Comparison of ENCODE assay signal across 21 cellular contexts in the genomic region with DNA sequence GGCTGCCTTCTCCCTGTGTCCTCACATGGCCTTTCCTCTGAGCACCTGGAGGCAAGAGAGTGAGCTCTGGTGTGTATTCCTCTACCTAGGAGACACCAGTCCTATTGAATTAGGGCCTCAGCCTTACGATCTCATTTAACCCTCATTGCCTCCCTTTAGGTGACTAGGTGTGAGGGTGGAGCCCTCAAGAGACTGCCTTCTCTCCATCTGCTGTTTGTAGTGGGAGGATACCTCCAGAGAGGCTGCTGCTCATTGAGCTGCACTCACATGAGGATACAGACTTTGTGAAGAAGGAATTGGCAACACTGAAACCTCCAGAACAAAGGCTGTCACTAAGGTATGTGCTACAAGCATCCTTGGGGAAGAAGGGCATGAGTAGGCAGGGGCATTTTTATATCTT. TPM values are rescaled to one million over a fixed set of nuclear protein-coding genes. Genes with fewer than 3 reads are reported as not detected.
DNase-seq lines count a peak whose midpoint lies in the region; ATAC-seq and TF ChIP-seq lines count a peak whose summit lies in the region.
"Had no signal": no experiment of that assay in that cellular context is flagged by ENCODE, and none has a peak within 500 bp of the region (broad histone marks: within the 10 kb centered on the region; RNA-seq: fewer than 3 reads in every experiment).

A gene with protein sequence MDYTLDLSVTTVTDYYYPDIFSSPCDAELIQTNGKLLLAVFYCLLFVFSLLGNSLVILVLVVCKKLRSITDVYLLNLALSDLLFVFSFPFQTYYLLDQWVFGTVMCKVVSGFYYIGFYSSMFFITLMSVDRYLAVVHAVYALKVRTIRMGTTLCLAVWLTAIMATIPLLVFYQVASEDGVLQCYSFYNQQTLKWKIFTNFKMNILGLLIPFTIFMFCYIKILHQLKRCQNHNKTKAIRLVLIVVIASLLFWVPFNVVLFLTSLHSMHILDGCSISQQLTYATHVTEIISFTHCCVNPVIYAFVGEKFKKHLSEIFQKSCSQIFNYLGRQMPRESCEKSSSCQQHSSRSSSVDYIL (plus strand): TSS at position 217 of the 400 bp plus-strand sequence. CDS start 2,623 bp downstream, outside the sequence.

- TF ChIP-seq CTCF in GM13977 (IDR thresholded peaks at IDR 0.05; ENCODE audit: extremely low read depth, insufficient read depth, missing control alignments) (peak; percentile 5), MCF 10A (IDR thresholded peaks at IDR 0.05; ENCODE audit: unreplicated experiment) (no peak)

- peak within 1 kb of the TSS; percentile 33 for H3K4me3 Mint-ChIP-seq in T-helper 17 cell
- no peak within 1 kb of the TSS for H3K4me3 Mint-ChIP-seq in memory B cell
- H3K4me3 Mint-ChIP-seq in MCF 10A (ENCODE audit: unreplicated experiment), result no peak within 1 kb of the TSS
- H3K4me3 Mint-ChIP-seq: stimulated activated naive B cell treated with anti-CD40 and anti-IgM and Interleukin-4, amounts not matched to agents 10 μg/mL and 1 μg/mL and 100 μg/mL, for 72 hours had no signal

- H3K4me1 Mint-ChIP-seq in T-helper 17 cell (peaks cover 15% of the 10 kb centered on the region), memory B cell (no peaks in the 10 kb centered on the region), MCF 10A (ENCODE audit: insufficient read depth, unreplicated experiment) (no peaks in the 10 kb centered on the region)

- CTCF ChIA-PET in MCF 10A (lab: Yijun Ruan, JAX), result interaction anchor here (0.7 kb wide), 1 partner anchor 41 kb away, joined by 3 read pairs; no protein-coding TSS in a partner anchor

- H3K36me3 Mint-ChIP-seq in T-helper 17 cell (ENCODE audit: low read depth), result peaks cover 5% of the 10 kb centered on the region
- H3K36me3 Mint-ChIP-seq in memory B cell, result no peaks in the 10 kb centered on the region
- no peaks in the 10 kb centered on the region for H3K36me3 Mint-ChIP-seq in MCF 10A (ENCODE audit: insufficient read depth, unreplicated experiment)
- H3K36me3 Mint-ChIP-seq: stimulated activated naive B cell treated with anti-CD40 and anti-IgM and Interleukin-4, amounts not matched to agents 10 μg/mL and 1 μg/mL and 100 μg/mL, for 72 hours had no signal

- in situ Hi-C loops in GM13977 (cut with MboI; ENCODE audit: low pct_unique_long_range_greater_than_20kb, low sequenced_read_pairs, unreplicated experiment), result no loop called here

- peak; percentile 35 to 44 for ATAC-seq in activated CD4-positive, CD25-positive, alpha-beta regulatory T cell treated with anti-CD3 and anti-CD28 coated beads, Interleukin-2, amount 50 U/mL, for 24 hours
- ATAC-seq in T-helper 17 cell (no peak), memory B cell (ENCODE audit: low read depth) (no peak), HG03108 (IDR thresholded peaks at IDR 0.05; ENCODE audit: unreplicated experiment) (no peak)
- ATAC-seq: gastroesophageal sphincter; K562; lower lobe of right lung; naive thymus-derived CD8-positive, alpha-beta T cell; Panc1; SK-N-SH treated with all-trans-retinoic acid at 6 μM for 48 hours; stimulated activated naive B cell treated with anti-CD40 and anti-IgM and Interleukin-4, amounts not matched to agents 10 μg/mL and 1 μg/mL and 100 μg/mL, for 72 hours had no signal

- H3K27ac Mint-ChIP-seq in T-helper 17 cell (peak within 1 kb of the TSS; percentile 90), memory B cell (peak within 1 kb of the TSS; percentile 65), MCF 10A (ENCODE audit: low read depth, unreplicated experiment) (no peak within 1 kb of the TSS)

- DNase-seq in activated CD4-positive, CD25-positive, alpha-beta regulatory T cell treated with anti-CD3 and anti-CD28 coated beads, Interleukin-2, amount 50 U/mL, for 72 hours, result no peak
- no peak for DNase-seq in GM13977 (ENCODE audit: low spot score)
- no peak for DNase-seq in T-helper 17 cell
- DNase-seq in memory B cell (ENCODE audit: low spot score in 2 of 2), result no peak
- DNase-seq in MCF 10A (ENCODE audit: unreplicated experiment), result no peak
- DNase-seq in hypothalamus (lab: John Stamatoyannopoulos, UW), result no peak
- DNase-seq: activated CD4-positive, CD25-positive, alpha-beta regulatory T cell; Caco-2; lower lobe of right lung; naive thymus-derived CD8-positive, alpha-beta T cell; NCI-H446 treated with DMSO at 0.1 percent for 48 hours; stimulated activated naive B cell treated with anti-CD40 and anti-IgM and Interleukin-4, amounts not matched to agents 10 μg/mL and 1 μg/mL and 100 μg/mL, for 72 hours had no signal

- H3K9me3 Mint-ChIP-seq in memory B cell (no peaks in the 10 kb centered on the region), MCF 10A (ENCODE audit: unreplicated experiment) (no peaks in the 10 kb centered on the region)
- H3K9me3 Mint-ChIP-seq: naive thymus-derived CD8-positive, alpha-beta T cell; stimulated activated naive B cell treated with anti-CD40 and anti-IgM and Interleukin-4, amounts not matched to agents 10 μg/mL and 1 μg/mL and 100 μg/mL, for 72 hours had no signal

- no peaks in the 10 kb centered on the region for H3K9me3 ChIP-seq in T-helper 17 cell (ENCODE audit: control insufficient read depth, low read length, poor library complexity, severe bottlenecking)
- H3K9me3 ChIP-seq: Caco-2, gastroesophageal sphincter, lower lobe of right lung had no signal

- intact Hi-C loops in MCF 10A (cut with micrococcal nuclease), result no loop called here

- POLR2A ChIA-PET in MCF 10A (lab: Yijun Ruan, JAX), result no interaction called here

- no peaks in the 10 kb centered on the region for H3K27me3 Mint-ChIP-seq in T-helper 17 cell
- no peaks in the 10 kb centered on the region for H3K27me3 Mint-ChIP-seq in memory B cell
- H3K27me3 Mint-ChIP-seq in MCF 10A (ENCODE audit: insufficient read depth, unreplicated experiment), result no peaks in the 10 kb centered on the region
- H3K27me3 Mint-ChIP-seq: naive thymus-derived CD8-positive, alpha-beta T cell had no signal

- BruUV-seq in MCF 10A (replicated peaks; lab: Mats Ljungman, UMichigan), result no TSS peak

RNA-seq across cellular contexts. Expression of the gene that starts here (rescaled TPM):
- total RNA-seq in T-helper 17 cell, result 1 to 10 TPM; 2.5 to 9.0 TPM
- total RNA-seq in MCF 10A (2022), result not detected in 2 replicates
- total RNA-seq: astrocyte; Caco-2; gastroesophageal sphincter; K562; lower lobe of right lung; naive thymus-derived CD8-positive, alpha-beta T cell; posterior vena cava; ureter had no signal

Comparison
In these comparisons a context has a peak if more than half of its experiments do, and no peak if none do; other contexts are left out.
1. ATAC-seq: peak in activated CD4-positive, CD25-positive, alpha-beta regulatory T cell treated with anti-CD3 and anti-CD28 coated beads, Interleukin-2, amount 50 U/mL, for 24 hours (2 of 2); none in T-helper 17 cell (single experiment), memory B cell (single experiment) and HG03108 (single experiment).